In genomic region chr6:33248932-33249731, GRCh38 we compare ENCODE assay signal across 1 cellular context.
TF ChIP-seq lines count a peak whose summit lies in the region.

No MANE protein-coding gene starts in this region.

TF ChIP-seq in K562, 482 proteins besides CTCF, POLR2A, EP300 and RAD21 (continued from another document and continues in another):
- TF ChIP-seq E4F1 (CRISPR knock-in tag; IDR thresholded peaks at IDR 0.05; ENCODE audit: borderline replicate concordance) (no peak), BRD9 (IDR thresholded peaks at IDR 0.05; ENCODE audit: low read depth, partially characterized antibody) (peak; percentile 47), PHTF2 (CRISPR knock-in tag; IDR thresholded peaks at IDR 0.05) (no peak), ZNF449 (CRISPR knock-in tag; IDR thresholded peaks at IDR 0.05) (no peak), IRF1 (CRISPR knock-in tag; IDR thresholded peaks at IDR 0.05; ENCODE audit: borderline replicate concordance) (no peak), ZNF699 (CRISPR knock-in tag; IDR thresholded peaks at IDR 0.05; ENCODE audit: insufficient replicate concordance) (no peak), EGR1 (conservative IDR thresholded peaks at IDR 0.05) (peak; percentile 97), IRF9 (tag; IDR thresholded peaks at IDR 0.05) (no peak), CBFA2T2 (conservative IDR thresholded peaks at IDR 0.05) (no peak), ZNF79 (CRISPR knock-in tag; IDR thresholded peaks at IDR 0.05; ENCODE audit: low read depth) (no peak), CHD4 (IDR thresholded peaks at IDR 0.05; ENCODE audit: insufficient read depth, insufficient replicate concordance, low read depth, low read length, poor library complexity, severe bottlenecking) (no peak), ZNF431 (CRISPR knock-in tag; IDR thresholded peaks at IDR 0.05) (no peak), TFE3 (CRISPR knock-in tag; IDR thresholded peaks at IDR 0.05) (no peak), CCNT2 (IDR thresholded peaks at IDR 0.05; ENCODE audit: borderline replicate concordance, extremely low read depth, insufficient read length, low read depth, low read length) (peak; percentile 91), CHD7 (IDR thresholded peaks at IDR 0.05; ENCODE audit: low read depth, low read length) (no peak), ELK1 (CRISPR knock-in tag; IDR thresholded peaks at IDR 0.05) (no peak), RNF219 (CRISPR knock-in tag; IDR thresholded peaks at IDR 0.05) (no peak), NONO (IDR thresholded peaks at IDR 0.05; ENCODE audit: low read depth in 2 of 2, low read length in 1 of 2) (0 out of 4 replicates have a peak, but pooled peaks of 1 of the 2 experiments have one; percentile 31), PREB (CRISPR knock-in tag; IDR thresholded peaks at IDR 0.05) (no peak), MITF (IDR thresholded peaks at IDR 0.05) (peak; percentile 25; the same call in 1 of the 2 replicates), SMC3 (conservative IDR thresholded peaks at IDR 0.05; ENCODE audit: insufficient read depth, low read depth, low read length) (0 out of 2 replicates have a peak, but pooled peaks have one; percentile 14), ZNF778 (CRISPR knock-in tag; IDR thresholded peaks at IDR 0.05) (no peak), KDM2B (CRISPR knock-in tag; IDR thresholded peaks at IDR 0.05) (peak; percentile 92)
